Comparison of ENCODE assay signal across 20 cellular contexts in the genomic region with DNA sequence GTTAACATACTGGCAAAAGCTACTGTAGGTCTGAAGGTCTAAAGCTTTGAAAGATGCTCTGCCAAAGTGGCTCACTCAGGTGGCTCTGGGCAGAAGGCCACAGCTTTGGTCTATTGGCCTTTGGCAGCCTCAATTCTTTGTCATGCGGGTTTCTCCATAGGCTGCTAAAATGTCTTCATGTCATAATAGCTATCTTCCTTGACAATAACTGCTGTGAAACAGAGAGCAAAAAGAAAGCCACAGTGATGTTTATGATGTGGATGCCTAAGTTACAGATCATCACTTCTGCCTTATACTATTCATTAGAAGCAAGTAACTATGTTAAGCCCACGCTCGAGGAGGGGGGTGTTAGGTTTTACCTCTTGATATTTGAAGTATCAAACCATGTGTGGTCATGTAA.
DNase-seq lines count a peak whose midpoint lies in the region; ATAC-seq and TF ChIP-seq lines count a peak whose summit lies in the region.
"Had no signal": no experiment of that assay in that cellular context is flagged by ENCODE, and none has a peak within 500 bp of the region (broad histone marks: within the 10 kb centered on the region; RNA-seq: fewer than 3 reads in every experiment).

No MANE protein-coding gene starts in this region.

- no peaks in the 10 kb centered on the region for H3K27me3 ChIP-seq in transverse colon
- H3K27me3 ChIP-seq: SJSA1 had no signal

- H3K9me3 ChIP-seq in transverse colon: no peaks in the 10 kb centered on the region
- H3K9me3 ChIP-seq: SJSA1 had no signal

- TF ChIP-seq CTCF in transverse colon (IDR thresholded peaks at IDR 0.05): no peak

- no peak overlapping the region for H3K27ac ChIP-seq in transverse colon
- H3K27ac ChIP-seq: SJSA1 had no signal

- WGBS in transverse colon (ENCODE audit: low coverage in 1 of 2), 2 donors: 70 to 92% methylated on average over 3 of the region's 3 CpGs

- DNase-seq in Caki2 (ENCODE audit: low read depth) (peak; percentile 3), LHCN-M2 (ENCODE audit: low read depth) (peak; percentile 23), amniotic epithelial cell (ENCODE audit: low read depth) (peak; percentile 6), glomerular visceral epithelial cell (ENCODE audit: extremely low spot score) (peak; percentile 18), NCI-H69 (lab: John Stamatoyannopoulos, UW) (no peak), transverse colon (no peak)
- no peak for DNase-seq in activated CD4-positive, alpha-beta T cell treated with anti-CD3 and anti-CD28 coated beads, Interleukin-2, amount 50 U/mL, for 4 hours
- DNase-seq: 8988T; CD8-positive, alpha-beta memory T cell; GF-D8; HFFc6; NCI-H1436; NCI-H2029; NCI-H2171; NCI-H446 treated with DMSO at 0.1 percent for 48 hours; NCI-H748 treated with DMSO at 0.1 percent for 48 hours; OCI-M1 had no signal

- H3K4me3 ChIP-seq in transverse colon: no peak overlapping the region
- H3K4me3 ChIP-seq: GM23338, SJSA1 had no signal

- intact Hi-C loops in transverse colon (cut with DNase I; ENCODE audit: low total_unique reads): no loop called here

- H3K4me1 ChIP-seq in transverse colon: no peaks in the 10 kb centered on the region
- H3K4me1 ChIP-seq: SJSA1 had no signal

- ATAC-seq in HG03139 (IDR thresholded peaks at IDR 0.05; ENCODE audit: unreplicated experiment): no peak
- ATAC-seq: GM23338 had no signal

- H3K36me3 ChIP-seq in transverse colon: no peaks in the 10 kb centered on the region
- H3K36me3 ChIP-seq: SJSA1 had no signal

- no peak for TF ChIP-seq EP300 in transverse colon (IDR thresholded peaks at IDR 0.05; ENCODE audit: low read depth)

- no peak for TF ChIP-seq POLR2A in transverse colon (IDR thresholded peaks at IDR 0.05)

- in situ Hi-C loops in Caki2 (cut with HindIII; ENCODE audit: low pct_unique_long_range_greater_than_20kb, low sequenced_read_pairs): no loop called here
- in situ Hi-C loops in transverse colon (cut with MboI; ENCODE audit: low pct_ligation_motif_present in 1 of 4, low pct_unique_long_range_greater_than_20kb in 1 of 4, low sequenced_read_pairs in 3 of 4): no loop called here

Comparison
In these comparisons a context has a peak if more than half of its experiments do, and no peak if none do; other contexts are left out.
1. DNase-seq: peak in Caki2 (single experiment), LHCN-M2 (single experiment), amniotic epithelial cell (single experiment) and glomerular visceral epithelial cell (single experiment); none in NCI-H69 (single experiment), activated CD4-positive, alpha-beta T cell treated with anti-CD3 and anti-CD28 coated beads, Interleukin-2, amount 50 U/mL, for 4 hours (0 of 2) and transverse colon (single experiment).